ENCODE assay signal across 15 cellular contexts in genomic region chr12:45913631-45914030, GRCh38.
DNase-seq lines count a peak whose midpoint lies in the region; ATAC-seq and TF ChIP-seq lines count a peak whose summit lies in the region.
"Had no signal": no experiment of that assay in that cellular context is flagged by ENCODE, and none has a peak within 500 bp of the region (broad histone marks: within the 10 kb centered on the region; RNA-seq: fewer than 3 reads in every experiment).

No MANE protein-coding gene starts in this region.

- H3K4me3 ChIP-seq in DND-41 (ENCODE audit: low read depth in 1 of 2, low read length in 2 of 2), result no peak overlapping the region
- H3K4me3 ChIP-seq: SK-N-MC had no signal

- no peaks in the 10 kb centered on the region for H3K27me3 ChIP-seq in DND-41 (ENCODE audit: insufficient read depth, low read length, poor library complexity)

- TF ChIP-seq CTCF in DND-41 (IDR thresholded peaks at IDR 0.05; ENCODE audit: borderline replicate concordance, extremely low read depth, low read length, poor library complexity, severe bottlenecking), result no peak
- no peak for TF ChIP-seq CTCF in GM13976 (IDR thresholded peaks at IDR 0.05; ENCODE audit: borderline replicate concordance, control extremely low read depth, extremely low read depth, insufficient read depth, missing control alignments)

- no peaks in the 10 kb centered on the region for H3K9me3 ChIP-seq in DND-41 (ENCODE audit: insufficient read depth, low read length, severe bottlenecking)

- ATAC-seq in DND-41 (ENCODE audit: insufficient read depth, low read depth), result peak; percentile 7; the same call in 1 of the 3 replicates

- peaks cover 9% of the 10 kb centered on the region; the same call in 1 of the 2 replicates for H3K36me3 ChIP-seq in DND-41 (ENCODE audit: insufficient read depth, low read length)

- DNase-seq in NCI-H82 (lab: John Stamatoyannopoulos, UW), result peak; percentile 35
- DNase-seq in NCI-H82 treated with DMSO at 0.1 percent for 48 hours (lab: John Stamatoyannopoulos, UW; ENCODE audit: unreplicated experiment), result no peak
- no peak for DNase-seq in DND-41
- peak; percentile 56 for DNase-seq in NCI-H69 (lab: John Stamatoyannopoulos, UW)
- peak; percentile 55 for DNase-seq in germinal center (ENCODE audit: low spot score)
- no peak for DNase-seq in activated CD4-positive, alpha-beta T cell treated with anti-CD3 and anti-CD28 coated beads, Interleukin-2, amount 50 U/mL, for 48 hours
- no peak for DNase-seq in NCI-H187 (lab: John Stamatoyannopoulos, UW)
- DNase-seq in GM13976 (ENCODE audit: low spot score), result no peak
- DNase-seq: NCI-H1436, NCI-H2029 treated with DMSO at 0.1 percent for 48 hours, NCI-H526, T-helper 1 cell had no signal

- no peaks in the 10 kb centered on the region for H3K79me2 ChIP-seq in DND-41 (ENCODE audit: insufficient read depth, low read length)

- no peaks in the 10 kb centered on the region for H4K20me1 ChIP-seq in DND-41 (ENCODE audit: insufficient read depth, low read length)

- in situ Hi-C loops in GM13976 (cut with MboI; ENCODE audit: low sequenced_read_pairs, unreplicated experiment), result no loop called here

- H3K9ac ChIP-seq in DND-41 (ENCODE audit: low read depth, low read length), result no peak overlapping the region

- H3K27ac ChIP-seq in DND-41 (ENCODE audit: low read length), result no peak overlapping the region
- H3K27ac ChIP-seq: C4-2B, HL-60, SK-N-MC had no signal

- H2AFZ ChIP-seq in DND-41 (ENCODE audit: low read depth, low read length), result no peak overlapping the region

- H3K4me1 ChIP-seq in DND-41 (ENCODE audit: insufficient read depth, low read length), result no peaks in the 10 kb centered on the region

- H3K4me2 ChIP-seq in DND-41 (ENCODE audit: insufficient read depth, low read length), result no peak overlapping the region

Comparison
In these comparisons a context has a peak if more than half of its experiments do, and no peak if none do; other contexts are left out.
1. DNase-seq: peak in NCI-H82 (single experiment), NCI-H69 (single experiment) and germinal center (single experiment); none in NCI-H82 treated with DMSO at 0.1 percent for 48 hours (single experiment), DND-41 (single experiment), activated CD4-positive, alpha-beta T cell treated with anti-CD3 and anti-CD28 coated beads, Interleukin-2, amount 50 U/mL, for 48 hours (0 of 2), NCI-H187 (0 of 2) and GM13976 (single experiment).